24 cellular contexts compared by ENCODE assay signal in genomic region chr7:149815121-149815520, GRCh38.
"Had no signal": no experiment of that assay in that cellular context is flagged by ENCODE, and none has a peak within 500 bp of the region (broad histone marks: within the 10 kb centered on the region; RNA-seq: fewer than 3 reads in every experiment).

No MANE protein-coding gene starts in this region.

- H3K4me3 ChIP-seq: esophagus squamous epithelium, left lung, pancreas, sigmoid colon, stomach, thyroid gland, vagina had no signal

- H3K36me3 ChIP-seq: esophagus squamous epithelium, left lung, neutrophil, pancreas, sigmoid colon, stomach, thyroid gland, vagina had no signal

- H3K27ac Mint-ChIP-seq: effector memory CD8-positive, alpha-beta T cell; naive thymus-derived CD4-positive, alpha-beta T cell; nephron; stimulated activated effector memory CD8-positive, alpha-beta T cell treated with anti-CD3 and anti-CD28 coated beads, Interleukin-12 subunit alpha, Interleukin-12 subunit beta, amount 100 ng/mL, for 72 hours had no signal

- H3K27me3 ChIP-seq: neutrophil, pancreas, sigmoid colon, thyroid gland, vagina had no signal

- H3K36me3 Mint-ChIP-seq: naive thymus-derived CD4-positive, alpha-beta T cell; stimulated activated effector memory CD8-positive, alpha-beta T cell treated with anti-CD3 and anti-CD28 coated beads, Interleukin-12 subunit alpha, Interleukin-12 subunit beta, amount 100 ng/mL, for 72 hours had no signal

- DNase-seq: cortex of kidney; effector memory CD8-positive, alpha-beta T cell; erythroblast; esophagus squamous epithelium; foreskin melanocyte; glutamatergic neuron; mesendoderm; midbrain; naive thymus-derived CD4-positive, alpha-beta T cell; sigmoid colon; stimulated activated CD4-positive, alpha-beta T cell treated with anti-CD3 and anti-CD28 coated beads, Interleukin-2, amount 100 ng/mL, for 24 hours; stimulated activated CD4-positive, alpha-beta T cell treated with anti-CD3 and anti-CD28 coated beads, Interleukin-4, amount 100 ng/mL, for 24 hours; stimulated activated naive CD4-positive, alpha-beta T cell treated with Interleukin-2 at 50 U/mL for 16 hours; stomach; thyroid gland; trophoblast cell had no signal

- H3K27me3 Mint-ChIP-seq: naive thymus-derived CD4-positive, alpha-beta T cell had no signal

- H3K27ac ChIP-seq: esophagus squamous epithelium, left lung, neutrophil, pancreas, sigmoid colon, stomach, thyroid gland, vagina had no signal

- FAIRE-seq: endometrium, kidney, pancreas had no signal

- H3K9me3 ChIP-seq: esophagus squamous epithelium, left lung, neutrophil, pancreas, sigmoid colon, stomach, thyroid gland, vagina had no signal

- ATAC-seq: effector memory CD8-positive, alpha-beta T cell; left lung; naive thymus-derived CD4-positive, alpha-beta T cell; pancreas; stimulated activated effector memory CD8-positive, alpha-beta T cell treated with anti-CD3 and anti-CD28 coated beads, Interleukin-12 subunit alpha, Interleukin-12 subunit beta, amount 100 ng/mL, for 72 hours had no signal

- H3K9me3 Mint-ChIP-seq: effector memory CD8-positive, alpha-beta T cell; naive thymus-derived CD4-positive, alpha-beta T cell; nephron; stimulated activated effector memory CD8-positive, alpha-beta T cell treated with anti-CD3 and anti-CD28 coated beads, Interleukin-12 subunit alpha, Interleukin-12 subunit beta, amount 100 ng/mL, for 72 hours had no signal

- H3K4me3 Mint-ChIP-seq: effector memory CD8-positive, alpha-beta T cell; naive thymus-derived CD4-positive, alpha-beta T cell; nephron; stimulated activated effector memory CD8-positive, alpha-beta T cell treated with anti-CD3 and anti-CD28 coated beads, Interleukin-12 subunit alpha, Interleukin-12 subunit beta, amount 100 ng/mL, for 72 hours had no signal

- H3K4me1 ChIP-seq: esophagus squamous epithelium, left lung, pancreas, sigmoid colon, stomach, thyroid gland, vagina had no signal

- H3K4me1 Mint-ChIP-seq: nephron had no signal
